In the genomic region with DNA sequence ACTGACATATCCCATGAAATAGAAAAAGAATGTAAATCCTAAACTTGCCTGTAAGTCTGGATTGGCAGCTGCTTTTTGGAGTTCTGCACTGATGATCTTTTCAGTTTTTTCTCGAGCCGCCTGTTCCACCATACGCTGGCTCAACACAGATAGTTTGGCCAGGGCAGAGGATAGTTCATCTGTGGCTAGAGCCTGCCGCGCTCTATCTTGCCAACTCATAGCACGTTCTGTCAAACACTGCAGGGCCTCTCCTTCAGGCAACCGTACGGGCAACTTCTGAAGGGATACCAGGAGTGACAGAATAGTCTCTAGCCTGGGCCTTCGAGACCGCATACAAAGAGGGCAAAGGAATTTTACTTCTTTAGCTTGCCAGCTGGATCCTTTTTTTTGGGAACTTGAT, we compare ENCODE assay signal across 1 cellular context.
TF ChIP-seq lines count a peak whose summit lies in the region.

No MANE protein-coding gene starts in this region.

TF ChIP-seq in HepG2, 621 proteins besides CTCF, POLR2A, EP300 and RAD21 (continued from another document):
- TF ChIP-seq, protein P1, sequence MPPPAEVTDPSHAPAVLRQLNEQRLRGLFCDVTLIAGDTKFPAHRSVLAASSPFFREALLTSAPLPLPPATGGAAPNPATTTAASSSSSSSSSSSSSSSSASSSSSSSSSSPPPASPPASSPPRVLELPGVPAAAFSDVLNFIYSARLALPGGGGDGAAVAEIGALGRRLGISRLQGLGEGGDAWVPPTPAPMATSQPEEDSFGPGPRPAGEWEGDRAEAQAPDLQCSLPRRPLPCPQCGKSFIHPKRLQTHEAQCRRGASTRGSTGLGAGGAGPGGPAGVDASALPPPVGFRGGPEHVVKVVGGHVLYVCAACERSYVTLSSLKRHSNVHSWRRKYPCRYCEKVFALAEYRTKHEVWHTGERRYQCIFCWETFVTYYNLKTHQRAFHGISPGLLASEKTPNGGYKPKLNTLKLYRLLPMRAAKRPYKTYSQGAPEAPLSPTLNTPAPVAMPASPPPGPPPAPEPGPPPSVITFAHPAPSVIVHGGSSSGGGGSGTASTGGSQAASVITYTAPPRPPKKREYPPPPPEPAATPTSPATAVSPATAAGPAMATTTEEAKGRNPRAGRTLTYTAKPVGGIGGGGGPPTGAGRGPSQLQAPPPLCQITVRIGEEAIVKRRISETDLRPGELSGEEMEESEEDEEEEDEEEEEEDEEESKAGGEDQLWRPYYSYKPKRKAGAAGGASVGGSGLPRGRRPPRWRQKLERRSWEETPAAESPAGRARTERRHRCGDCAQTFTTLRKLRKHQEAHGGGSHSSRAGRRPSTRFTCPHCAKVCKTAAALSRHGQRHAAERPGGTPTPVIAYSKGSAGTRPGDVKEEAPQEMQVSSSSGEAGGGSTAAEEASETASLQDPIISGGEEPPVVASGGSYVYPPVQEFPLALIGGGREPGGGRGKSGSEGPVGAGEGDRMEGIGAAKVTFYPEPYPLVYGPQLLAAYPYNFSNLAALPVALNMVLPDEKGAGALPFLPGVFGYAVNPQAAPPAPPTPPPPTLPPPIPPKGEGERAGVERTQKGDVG (CRISPR knock-in tag; IDR thresholded peaks at IDR 0.05; ENCODE audit: borderline replicate concordance): no peak
- TF ChIP-seq, protein P2, sequence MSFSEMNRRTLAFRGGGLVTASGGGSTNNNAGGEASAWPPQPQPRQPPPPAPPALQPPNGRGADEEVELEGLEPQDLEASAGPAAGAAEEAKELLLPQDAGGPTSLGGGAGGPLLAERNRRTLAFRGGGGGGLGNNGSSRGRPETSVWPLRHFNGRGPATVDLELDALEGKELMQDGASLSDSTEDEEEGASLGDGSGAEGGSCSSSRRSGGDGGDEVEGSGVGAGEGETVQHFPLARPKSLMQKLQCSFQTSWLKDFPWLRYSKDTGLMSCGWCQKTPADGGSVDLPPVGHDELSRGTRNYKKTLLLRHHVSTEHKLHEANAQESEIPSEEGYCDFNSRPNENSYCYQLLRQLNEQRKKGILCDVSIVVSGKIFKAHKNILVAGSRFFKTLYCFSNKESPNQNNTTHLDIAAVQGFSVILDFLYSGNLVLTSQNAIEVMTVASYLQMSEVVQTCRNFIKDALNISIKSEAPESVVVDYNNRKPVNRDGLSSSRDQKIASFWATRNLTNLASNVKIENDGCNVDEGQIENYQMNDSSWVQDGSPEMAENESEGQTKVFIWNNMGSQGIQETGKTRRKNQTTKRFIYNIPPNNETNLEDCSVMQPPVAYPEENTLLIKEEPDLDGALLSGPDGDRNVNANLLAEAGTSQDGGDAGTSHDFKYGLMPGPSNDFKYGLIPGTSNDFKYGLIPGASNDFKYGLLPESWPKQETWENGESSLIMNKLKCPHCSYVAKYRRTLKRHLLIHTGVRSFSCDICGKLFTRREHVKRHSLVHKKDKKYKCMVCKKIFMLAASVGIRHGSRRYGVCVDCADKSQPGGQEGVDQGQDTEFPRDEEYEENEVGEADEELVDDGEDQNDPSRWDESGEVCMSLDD (CRISPR knock-in tag; IDR thresholded peaks at IDR 0.05; ENCODE audit: borderline replicate concordance): no peak
- TF ChIP-seq, protein P3, sequence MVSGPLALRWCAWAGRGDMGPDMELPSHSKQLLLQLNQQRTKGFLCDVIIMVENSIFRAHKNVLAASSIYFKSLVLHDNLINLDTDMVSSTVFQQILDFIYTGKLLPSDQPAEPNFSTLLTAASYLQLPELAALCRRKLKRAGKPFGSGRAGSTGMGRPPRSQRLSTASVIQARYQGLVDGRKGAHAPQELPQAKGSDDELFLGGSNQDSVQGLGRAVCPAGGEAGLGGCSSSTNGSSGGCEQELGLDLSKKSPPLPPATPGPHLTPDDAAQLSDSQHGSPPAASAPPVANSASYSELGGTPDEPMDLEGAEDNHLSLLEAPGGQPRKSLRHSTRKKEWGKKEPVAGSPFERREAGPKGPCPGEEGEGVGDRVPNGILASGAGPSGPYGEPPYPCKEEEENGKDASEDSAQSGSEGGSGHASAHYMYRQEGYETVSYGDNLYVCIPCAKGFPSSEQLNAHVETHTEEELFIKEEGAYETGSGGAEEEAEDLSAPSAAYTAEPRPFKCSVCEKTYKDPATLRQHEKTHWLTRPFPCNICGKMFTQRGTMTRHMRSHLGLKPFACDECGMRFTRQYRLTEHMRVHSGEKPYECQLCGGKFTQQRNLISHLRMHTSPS (CRISPR knock-in tag; IDR thresholded peaks at IDR 0.05; ENCODE audit: low read depth): no peak
- TF ChIP-seq, protein P4, sequence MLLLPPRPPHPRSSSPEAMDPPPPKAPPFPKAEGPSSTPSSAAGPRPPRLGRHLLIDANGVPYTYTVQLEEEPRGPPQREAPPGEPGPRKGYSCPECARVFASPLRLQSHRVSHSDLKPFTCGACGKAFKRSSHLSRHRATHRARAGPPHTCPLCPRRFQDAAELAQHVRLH (CRISPR knock-in tag; IDR thresholded peaks at IDR 0.05; ENCODE audit: borderline replicate concordance, low read depth): no peak
- TF ChIP-seq ZNF205 (CRISPR knock-in tag; IDR thresholded peaks at IDR 0.05) (no peak), NR3C1 (CRISPR knock-in tag; IDR thresholded peaks at IDR 0.05) (no peak), FOXA1 (IDR thresholded peaks at IDR 0.05) (no peak), FOXA1 (CRISPR knock-in tag; IDR thresholded peaks at IDR 0.05) (no peak), TCF12 (IDR thresholded peaks at IDR 0.05) (no peak), TCF12 (CRISPR knock-in tag; IDR thresholded peaks at IDR 0.05) (no peak), TGIF2 (CRISPR knock-in tag; IDR thresholded peaks at IDR 0.05) (no peak), SCMH1 (CRISPR knock-in tag; IDR thresholded peaks at IDR 0.05; ENCODE audit: borderline replicate concordance) (no peak), MXD4 (CRISPR knock-in tag; IDR thresholded peaks at IDR 0.05) (no peak), FOXC1 (CRISPR knock-in tag; IDR thresholded peaks at IDR 0.05; ENCODE audit: borderline replicate concordance) (no peak), CCDC6 (CRISPR knock-in tag; IDR thresholded peaks at IDR 0.05) (no peak), ERF (CRISPR knock-in tag; IDR thresholded peaks at IDR 0.05) (no peak), ZNF660 (CRISPR knock-in tag; IDR thresholded peaks at IDR 0.05; ENCODE audit: borderline replicate concordance, low read depth) (no peak)
- TF ChIP-seq, protein P5, sequence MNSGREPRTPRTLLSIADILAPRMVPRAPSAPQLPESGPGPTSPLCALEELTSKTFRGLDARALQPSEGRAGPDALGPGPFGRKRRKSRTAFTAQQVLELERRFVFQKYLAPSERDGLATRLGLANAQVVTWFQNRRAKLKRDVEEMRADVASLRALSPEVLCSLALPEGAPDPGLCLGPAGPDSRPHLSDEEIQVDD (CRISPR knock-in tag; IDR thresholded peaks at IDR 0.05; ENCODE audit: borderline replicate concordance): no peak
